In genomic region chr15:74179101-74179841, GRCh38 we compare ENCODE assay signal across 10 cellular contexts. TPM values are rescaled to one million over a fixed set of nuclear protein-coding genes. Genes with fewer than 3 reads are reported as not detected.
DNase-seq lines count a peak whose midpoint lies in the region; ATAC-seq, FAIRE-seq and TF ChIP-seq lines count a peak whose summit lies in the region.
"Had no signal": no experiment of that assay in that cellular context is flagged by ENCODE, and none has a peak within 500 bp of the region (broad histone marks: within the 10 kb centered on the region; RNA-seq: fewer than 3 reads in every experiment).

No MANE protein-coding gene starts in this region.

- no peak for ATAC-seq in activated CD4-positive, alpha-beta T cell treated with anti-CD3 and anti-CD28 coated beads for 36 hours
- no peak for ATAC-seq in HG03354 (IDR thresholded peaks at IDR 0.05; ENCODE audit: poor library complexity, severe bottlenecking, unreplicated experiment)
- ATAC-seq: GM12878 had no signal

- H3K27ac ChIP-seq in astrocyte (ENCODE audit: low read depth, low read length) (peak overlapping the region; percentile 83), stomach (peak overlapping the region in 4 of 5 donors; percentile 33 to 66 (median 52))

- intact Hi-C loops in stomach (cut with DNase I; ENCODE audit: low total_unique reads) = no loop called here
- intact Hi-C loops in activated CD4-positive, alpha-beta T cell treated with anti-CD3 and anti-CD28 coated beads for 36 hours (cut with DNase I, micrococcal nuclease) = no loop called here

- H3K4me3 ChIP-seq in astrocyte (ENCODE audit: insufficient read depth, low read depth, low read length) (no peak overlapping the region), stomach (no peak overlapping the region)
- H3K4me3 ChIP-seq: GM12878 had no signal

- no peak for FAIRE-seq in H54 (lab: Jason Lieb, UNC)
- FAIRE-seq in astrocyte (lab: Jason Lieb, UNC) = peak; percentile 82
- FAIRE-seq: GM12878 had no signal

- H3K27ac Mint-ChIP-seq in astrocyte (ENCODE audit: unreplicated experiment) = peak overlapping the region; percentile 89
- H3K27ac Mint-ChIP-seq in activated CD4-positive, alpha-beta T cell treated with anti-CD3 and anti-CD28 coated beads for 36 hours = no peak overlapping the region

- H3K9me3 Mint-ChIP-seq in astrocyte (ENCODE audit: unreplicated experiment) = peaks cover 9% of the 10 kb centered on the region
- no peaks in the 10 kb centered on the region for H3K9me3 Mint-ChIP-seq in activated CD4-positive, alpha-beta T cell treated with anti-CD3 and anti-CD28 coated beads for 36 hours (ENCODE audit: low read depth)

- peaks cover 52% of the 10 kb centered on the region for H3K4me1 ChIP-seq in astrocyte (ENCODE audit: insufficient read depth, low read length)
- peaks cover 6 to 56% (median 38%) of the 10 kb centered on the region in 4 donors for H3K4me1 ChIP-seq in stomach

- peaks cover 31% of the 10 kb centered on the region for H3K27me3 Mint-ChIP-seq in astrocyte (ENCODE audit: low read depth, unreplicated experiment)
- H3K27me3 Mint-ChIP-seq in activated CD4-positive, alpha-beta T cell treated with anti-CD3 and anti-CD28 coated beads for 36 hours = peaks cover 2% of the 10 kb centered on the region

- H3K4me3 Mint-ChIP-seq in astrocyte (ENCODE audit: unreplicated experiment) = peak overlapping the region; percentile 37
- H3K4me3 Mint-ChIP-seq in activated CD4-positive, alpha-beta T cell treated with anti-CD3 and anti-CD28 coated beads for 36 hours = no peak overlapping the region

- H3K9me3 ChIP-seq in astrocyte (ENCODE audit: insufficient read depth, low read depth, low read length) (no peaks in the 10 kb centered on the region), stomach (no peaks in the 10 kb centered on the region)

- H4K20me1 ChIP-seq in astrocyte (ENCODE audit: insufficient read depth, low read length) = no peaks in the 10 kb centered on the region

- TF ChIP-seq POLR2A in H54 (IDR thresholded peaks at IDR 0.05; ENCODE audit: low read depth, low read length) = peak; percentile 17; the same call in 1 of the 2 replicates
- no peak for TF ChIP-seq POLR2A in stomach (IDR thresholded peaks at IDR 0.05)

- POLR2A ChIA-PET in activated CD4-positive, alpha-beta T cell treated with anti-CD3 and anti-CD28 coated beads for 36 hours (lab: Charles Lee) = no interaction called here

- DNase-seq in H54 (ENCODE audit: insufficient read length, low spot score) = peak; percentile 68
- peak; percentile 92 for DNase-seq in astrocyte (ENCODE audit: low read depth)
- peak; percentile 93 for DNase-seq in hepatic stellate cell (ENCODE audit: low spot score)
- no peak for DNase-seq in stomach
- no peak for DNase-seq in activated CD4-positive, alpha-beta T cell treated with anti-CD3 and anti-CD28 coated beads for 36 hours
- no peak for DNase-seq in NOMO-1 treated with dmso at 0.1 percent for 144 hours (lab: John Stamatoyannopoulos, UW; ENCODE audit: unreplicated experiment)
- no peak for DNase-seq in NCI-H748 (lab: John Stamatoyannopoulos, UW; ENCODE audit: unreplicated experiment)
- DNase-seq: effector CD8-positive, alpha-beta T cell had no signal

- no peak for TF ChIP-seq EP300 in stomach (IDR thresholded peaks at IDR 0.05)

- no peaks in the 10 kb centered on the region for H3K27me3 ChIP-seq in astrocyte (ENCODE audit: insufficient read depth, low read length)
- no peaks in the 10 kb centered on the region for H3K27me3 ChIP-seq in stomach

- peaks cover 36% of the 10 kb centered on the region for H3K4me1 Mint-ChIP-seq in astrocyte (ENCODE audit: low read depth, unreplicated experiment)
- H3K4me1 Mint-ChIP-seq in activated CD4-positive, alpha-beta T cell treated with anti-CD3 and anti-CD28 coated beads for 36 hours = no peaks in the 10 kb centered on the region

- peak overlapping the region; percentile 62 for H3K4me2 ChIP-seq in astrocyte (ENCODE audit: low read length)

- no peaks in the 10 kb centered on the region for H3K79me2 ChIP-seq in astrocyte (ENCODE audit: insufficient read depth, low read length)

- 45 to 52% (median 48%) methylated on average over 9 to 13 of the region's 13 CpGs for WGBS in stomach, 5 donors

- no peak overlapping the region for H2AFZ ChIP-seq in astrocyte (ENCODE audit: low read depth, low read length)

- CTCF ChIA-PET in activated CD4-positive, alpha-beta T cell treated with anti-CD3 and anti-CD28 coated beads for 36 hours (lab: Charles Lee) = no interaction called here

- H3K36me3 ChIP-seq in astrocyte (ENCODE audit: insufficient read depth, low read length) = no peaks in the 10 kb centered on the region
- peaks cover 0 to 10% (median 0%) of the 10 kb centered on the region in 4 donors for H3K36me3 ChIP-seq in stomach

- H3K36me3 Mint-ChIP-seq in astrocyte (ENCODE audit: low read depth, unreplicated experiment) = peaks cover 6% of the 10 kb centered on the region
- no peaks in the 10 kb centered on the region for H3K36me3 Mint-ChIP-seq in activated CD4-positive, alpha-beta T cell treated with anti-CD3 and anti-CD28 coated beads for 36 hours (ENCODE audit: low read depth)

- H3K9ac ChIP-seq in astrocyte (ENCODE audit: low read length) = peak overlapping the region; percentile 71

- TF ChIP-seq CTCF in astrocyte (IDR thresholded peaks at IDR 0.05; ENCODE audit: insufficient read depth, low read depth, low read length) (no peak), stomach (IDR thresholded peaks at IDR 0.05) (no peak)

RNA-seq across cellular contexts. Expression of gene ISLR, which starts 5.8 kb away (rescaled TPM):
- total RNA-seq in astrocyte (1.6 and 3.6 TPM in 2 replicates), stomach (10 to 100 TPM in 4 of 5 donors, 1 to 10 TPM in 1; 8.4 to 44.6 (median 28.6) TPM)
- polyA plus RNA-seq in stomach = 1 to 10 TPM; 3.5 to 9.0 (median 3.6) TPM
- not detected for total RNA-seq in activated CD4-positive, alpha-beta T cell treated with anti-CD3 and anti-CD28 coated beads for 36 hours

RNA-seq across cellular contexts. Expression of gene STRA6, which starts 23.3 kb away (rescaled TPM):
- total RNA-seq in astrocyte = 7.2 and 13.7 TPM in 2 replicates
- total RNA-seq in stomach = 1 to 10 TPM in 1 of 5 donors, not detected in 4; 1.5 TPM
- under 1 TPM in 1 of 3 donors, not detected in 2; 0.95 TPM for polyA plus RNA-seq in stomach
- not detected for total RNA-seq in activated CD4-positive, alpha-beta T cell treated with anti-CD3 and anti-CD28 coated beads for 36 hours

RNA-seq across cellular contexts. Expression of gene ISLR2, which starts 48.9 kb away (rescaled TPM):
- total RNA-seq in astrocyte (0.14 and 0.19 TPM in 2 replicates), stomach (1 to 10 TPM in 2 of 5 donors, under 1 TPM in 1, not detected in 2; 0.29 to 4.4 (median 1.0) TPM)
- under 1 TPM in 2 of 3 donors, not detected in 1; 0.19 to 0.30 TPM for polyA plus RNA-seq in stomach
- total RNA-seq in activated CD4-positive, alpha-beta T cell treated with anti-CD3 and anti-CD28 coated beads for 36 hours = under 1 TPM in 1 of 2 experiments, not detected in 1; 0.05 TPM

RNA-seq across cellular contexts. Expression of gene CCDC33, which starts 56.9 kb away (rescaled TPM):
- total RNA-seq in astrocyte (0.41 and 0.96 TPM in 2 replicates), stomach (1 to 10 TPM in 1 of 5 donors, under 1 TPM in 2, not detected in 2; 0.58 to 9.4 (median 0.73) TPM)
- polyA plus RNA-seq in stomach = not detected
- not detected for total RNA-seq in activated CD4-positive, alpha-beta T cell treated with anti-CD3 and anti-CD28 coated beads for 36 hours

Comparison
In these comparisons a context has a peak if more than half of its experiments do, and no peak if none do; other contexts are left out.
1. DNase-seq: peak in H54 (single experiment), astrocyte (single experiment) and hepatic stellate cell (single experiment); none in stomach (single experiment), activated CD4-positive, alpha-beta T cell treated with anti-CD3 and anti-CD28 coated beads for 36 hours (single experiment), NOMO-1 treated with dmso at 0.1 percent for 144 hours (single experiment) and NCI-H748 (single experiment).